Comparison of ENCODE assay signal across 1 cellular context in genomic region chr5:127988149-127988755, GRCh38.
TF ChIP-seq lines count a peak whose summit lies in the region.

No MANE protein-coding gene starts in this region.

TF ChIP-seq in SK-N-SH, 30 proteins besides CTCF, POLR2A, EP300 and RAD21 (continued from another document):
- TF ChIP-seq MEF2A (IDR thresholded peaks at IDR 0.05; ENCODE audit: borderline replicate concordance, low read depth), result no peak
- peak; percentile 87 for TF ChIP-seq FOSL2 (IDR thresholded peaks at IDR 0.05; ENCODE audit: borderline replicate concordance, low read depth)
- no peak for TF ChIP-seq ZBTB33 (IDR thresholded peaks at IDR 0.05; ENCODE audit: borderline replicate concordance, low read depth)
- no peak for TF ChIP-seq SIN3A (IDR thresholded peaks at IDR 0.05; ENCODE audit: borderline replicate concordance, low read depth, low read length)
- TF ChIP-seq GABPA (IDR thresholded peaks at IDR 0.05; ENCODE audit: low read depth), result no peak
- no peak; the same call in 1 of the 2 replicates for TF ChIP-seq PBX3 (IDR thresholded peaks at IDR 0.05)
- TF ChIP-seq TAF1 (IDR thresholded peaks at IDR 0.05; ENCODE audit: borderline replicate concordance, low read depth, low read length), result no peak
- TF ChIP-seq RFX5 (IDR thresholded peaks at IDR 0.05; ENCODE audit: low read length), result no peak
- TF ChIP-seq USF2 (IDR thresholded peaks at IDR 0.05; ENCODE audit: borderline replicate concordance, low read depth, low read length), result no peak
- no peak for TF ChIP-seq POLR2AphosphoS5 (IDR thresholded peaks at IDR 0.05; ENCODE audit: low read depth, low read length)
- TF ChIP-seq TEAD4 (IDR thresholded peaks at IDR 0.05; ENCODE audit: borderline replicate concordance, insufficient read depth), result peak; percentile 49; the same call in 1 of the 2 replicates
- TF ChIP-seq RCOR1 (IDR thresholded peaks at IDR 0.05; ENCODE audit: low read length), result no peak
- no peak for TF ChIP-seq MAX (IDR thresholded peaks at IDR 0.05; ENCODE audit: low read depth)
- peak; percentile 87 for TF ChIP-seq YY1 (IDR thresholded peaks at IDR 0.05; ENCODE audit: low read depth)
